1 cellular context compared by ENCODE assay signal in the genomic region with DNA sequence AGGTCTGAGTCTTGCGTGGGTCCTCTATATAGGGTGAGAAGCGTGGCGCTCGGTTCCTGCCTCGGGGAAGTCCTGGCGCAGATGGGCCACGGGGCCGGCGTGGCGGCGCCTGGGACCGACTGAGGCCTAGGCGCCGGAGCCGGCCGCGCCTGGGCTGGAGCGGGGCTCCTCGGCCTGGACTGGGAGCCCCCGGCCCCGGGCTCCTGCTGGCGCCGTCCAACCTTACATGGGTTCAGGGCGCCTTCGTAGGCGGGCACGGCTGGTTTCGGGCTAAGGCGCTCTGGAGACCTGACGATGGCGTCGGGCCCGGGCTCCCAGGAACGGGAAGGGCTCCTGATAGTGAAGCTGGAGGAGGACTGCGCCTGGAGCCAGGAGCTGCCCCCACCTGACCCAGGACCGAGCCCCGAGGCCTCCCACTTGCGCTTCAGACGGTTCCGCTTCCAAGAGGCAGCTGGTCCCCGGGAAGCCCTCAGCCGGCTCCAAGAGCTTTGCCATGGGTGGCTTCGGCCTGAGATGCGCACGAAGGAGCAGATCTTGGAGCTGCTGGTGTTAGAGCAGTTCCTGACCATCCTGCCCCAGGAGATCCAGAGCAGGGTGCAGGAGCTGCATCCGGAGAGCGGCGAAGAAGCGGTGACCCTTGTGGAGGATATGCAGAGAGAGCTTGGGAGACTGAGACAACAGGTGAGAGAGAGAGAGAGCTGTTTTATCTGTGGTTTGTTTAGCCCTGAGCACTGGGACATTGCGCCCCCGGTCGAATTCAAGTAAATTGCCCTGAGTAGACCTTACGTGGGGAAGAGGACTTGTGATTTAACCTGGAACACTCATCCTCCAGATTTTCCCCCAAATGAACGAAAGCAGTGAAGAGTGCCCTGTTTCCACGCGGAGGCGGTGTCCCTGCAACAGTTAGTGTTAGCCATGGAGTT.
A peak's percentile ranks its signal among the peaks of the same experiment; 100 is the strongest.
TF ChIP-seq lines count a peak whose summit lies in the region.

No MANE protein-coding gene starts in this region.

TF ChIP-seq in HEK293, 187 proteins besides CTCF, POLR2A, EP300 and RAD21 (continued from another document):
- TF ChIP-seq, protein P1, sequence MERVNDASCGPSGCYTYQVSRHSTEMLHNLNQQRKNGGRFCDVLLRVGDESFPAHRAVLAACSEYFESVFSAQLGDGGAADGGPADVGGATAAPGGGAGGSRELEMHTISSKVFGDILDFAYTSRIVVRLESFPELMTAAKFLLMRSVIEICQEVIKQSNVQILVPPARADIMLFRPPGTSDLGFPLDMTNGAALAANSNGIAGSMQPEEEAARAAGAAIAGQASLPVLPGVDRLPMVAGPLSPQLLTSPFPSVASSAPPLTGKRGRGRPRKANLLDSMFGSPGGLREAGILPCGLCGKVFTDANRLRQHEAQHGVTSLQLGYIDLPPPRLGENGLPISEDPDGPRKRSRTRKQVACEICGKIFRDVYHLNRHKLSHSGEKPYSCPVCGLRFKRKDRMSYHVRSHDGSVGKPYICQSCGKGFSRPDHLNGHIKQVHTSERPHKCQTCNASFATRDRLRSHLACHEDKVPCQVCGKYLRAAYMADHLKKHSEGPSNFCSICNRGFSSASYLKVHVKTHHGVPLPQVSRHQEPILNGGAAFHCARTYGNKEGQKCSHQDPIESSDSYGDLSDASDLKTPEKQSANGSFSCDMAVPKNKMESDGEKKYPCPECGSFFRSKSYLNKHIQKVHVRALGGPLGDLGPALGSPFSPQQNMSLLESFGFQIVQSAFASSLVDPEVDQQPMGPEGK (tag by site-specific recombination; IDR thresholded peaks at IDR 0.05): no peak
- TF ChIP-seq ZNF37A (tag by site-specific recombination; IDR thresholded peaks at IDR 0.05) (0 out of 2 replicates have a peak, but pooled peaks have one; percentile 20), ZNF426 (tag by site-specific recombination; IDR thresholded peaks at IDR 0.05) (no peak), ZBTB21 (tag by site-specific recombination; IDR thresholded peaks at IDR 0.05) (no peak), ZNF335 (tag by site-specific recombination; conservative IDR thresholded peaks at IDR 0.05) (peak; percentile 43; the same call in 1 of the 2 replicates), ZNF211 (tag by site-specific recombination; IDR thresholded peaks at IDR 0.05; ENCODE audit: low read depth) (no peak), ZNF391 (tag by site-specific recombination; IDR thresholded peaks at IDR 0.05; ENCODE audit: borderline replicate concordance, low read depth) (peak; percentile 35; the same call in 1 of the 2 replicates), ZSCAN30 (tag by site-specific recombination; IDR thresholded peaks at IDR 0.05) (peak; percentile 25; the same call in 1 of the 2 replicates), ZNF791 (tag by site-specific recombination; IDR thresholded peaks at IDR 0.05) (no peak), SP2 (tag by site-specific recombination; IDR thresholded peaks at IDR 0.05) (no peak), ZNF561 (tag by site-specific recombination; IDR thresholded peaks at IDR 0.05; ENCODE audit: borderline replicate concordance) (peak; percentile 47; the same call in 1 of the 2 replicates), ZNF366 (tag by site-specific recombination; conservative IDR thresholded peaks at IDR 0.05) (no peak), YY2 (tag by site-specific recombination; IDR thresholded peaks at IDR 0.05) (no peak), SCRT1 (tag by site-specific recombination; IDR thresholded peaks at IDR 0.05; ENCODE audit: borderline replicate concordance) (peak; percentile 83), ZBTB1 (tag by site-specific recombination; IDR thresholded peaks at IDR 0.05) (no peak), ZFP69B (tag by site-specific recombination; IDR thresholded peaks at IDR 0.05) (no peak), ZNF140 (tag by site-specific recombination; IDR thresholded peaks at IDR 0.05) (no peak), HOXA7 (CRISPR knock-in tag; IDR thresholded peaks at IDR 0.05; ENCODE audit: borderline replicate concordance) (no peak), ZNF596 (tag by site-specific recombination; IDR thresholded peaks at IDR 0.05) (0 out of 2 replicates have a peak, but pooled peaks have one; percentile 32)
- TF ChIP-seq, protein P2, sequence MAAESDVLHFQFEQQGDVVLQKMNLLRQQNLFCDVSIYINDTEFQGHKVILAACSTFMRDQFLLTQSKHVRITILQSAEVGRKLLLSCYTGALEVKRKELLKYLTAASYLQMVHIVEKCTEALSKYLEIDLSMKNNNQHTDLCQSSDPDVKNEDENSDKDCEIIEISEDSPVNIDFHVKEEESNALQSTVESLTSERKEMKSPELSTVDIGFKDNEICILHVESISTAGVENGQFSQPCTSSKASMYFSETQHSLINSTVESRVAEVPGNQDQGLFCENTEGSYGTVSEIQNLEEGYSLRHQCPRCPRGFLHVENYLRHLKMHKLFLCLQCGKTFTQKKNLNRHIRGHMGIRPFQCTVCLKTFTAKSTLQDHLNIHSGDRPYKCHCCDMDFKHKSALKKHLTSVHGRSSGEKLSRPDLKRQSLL (tag by site-specific recombination; IDR thresholded peaks at IDR 0.05): peak; percentile 48; the same call in 1 of the 2 replicates
- TF ChIP-seq, protein P3, sequence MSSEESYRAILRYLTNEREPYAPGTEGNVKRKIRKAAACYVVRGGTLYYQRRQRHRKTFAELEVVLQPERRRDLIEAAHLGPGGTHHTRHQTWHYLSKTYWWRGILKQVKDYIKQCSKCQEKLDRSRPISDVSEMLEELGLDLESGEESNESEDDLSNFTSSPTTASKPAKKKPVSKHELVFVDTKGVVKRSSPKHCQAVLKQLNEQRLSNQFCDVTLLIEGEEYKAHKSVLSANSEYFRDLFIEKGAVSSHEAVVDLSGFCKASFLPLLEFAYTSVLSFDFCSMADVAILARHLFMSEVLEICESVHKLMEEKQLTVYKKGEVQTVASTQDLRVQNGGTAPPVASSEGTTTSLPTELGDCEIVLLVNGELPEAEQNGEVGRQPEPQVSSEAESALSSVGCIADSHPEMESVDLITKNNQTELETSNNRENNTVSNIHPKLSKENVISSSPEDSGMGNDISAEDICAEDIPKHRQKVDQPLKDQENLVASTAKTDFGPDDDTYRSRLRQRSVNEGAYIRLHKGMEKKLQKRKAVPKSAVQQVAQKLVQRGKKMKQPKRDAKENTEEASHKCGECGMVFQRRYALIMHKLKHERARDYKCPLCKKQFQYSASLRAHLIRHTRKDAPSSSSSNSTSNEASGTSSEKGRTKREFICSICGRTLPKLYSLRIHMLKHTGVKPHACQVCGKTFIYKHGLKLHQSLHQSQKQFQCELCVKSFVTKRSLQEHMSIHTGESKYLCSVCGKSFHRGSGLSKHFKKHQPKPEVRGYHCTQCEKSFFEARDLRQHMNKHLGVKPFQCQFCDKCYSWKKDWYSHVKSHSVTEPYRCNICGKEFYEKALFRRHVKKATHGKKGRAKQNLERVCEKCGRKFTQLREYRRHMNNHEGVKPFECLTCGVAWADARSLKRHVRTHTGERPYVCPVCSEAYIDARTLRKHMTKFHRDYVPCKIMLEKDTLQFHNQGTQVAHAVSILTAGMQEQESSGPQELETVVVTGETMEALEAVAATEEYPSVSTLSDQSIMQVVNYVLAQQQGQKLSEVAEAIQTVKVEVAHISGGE (tag by site-specific recombination; conservative IDR thresholded peaks at IDR 0.05; ENCODE audit: low read depth): no peak
- TF ChIP-seq, protein P4, sequence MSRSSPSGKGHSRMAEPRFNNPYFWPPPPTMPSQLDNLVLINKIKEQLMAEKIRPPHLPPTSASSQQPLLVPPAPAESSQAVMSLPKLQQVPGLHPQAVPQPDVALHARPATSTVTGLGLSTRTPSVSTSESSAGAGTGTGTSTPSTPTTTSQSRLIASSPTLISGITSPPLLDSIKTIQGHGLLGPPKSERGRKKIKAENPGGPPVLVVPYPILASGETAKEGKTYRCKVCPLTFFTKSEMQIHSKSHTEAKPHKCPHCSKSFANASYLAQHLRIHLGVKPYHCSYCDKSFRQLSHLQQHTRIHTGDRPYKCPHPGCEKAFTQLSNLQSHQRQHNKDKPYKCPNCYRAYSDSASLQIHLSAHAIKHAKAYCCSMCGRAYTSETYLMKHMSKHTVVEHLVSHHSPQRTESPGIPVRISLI (tag by site-specific recombination; IDR thresholded peaks at IDR 0.05): no peak
- TF ChIP-seq, protein P5, sequence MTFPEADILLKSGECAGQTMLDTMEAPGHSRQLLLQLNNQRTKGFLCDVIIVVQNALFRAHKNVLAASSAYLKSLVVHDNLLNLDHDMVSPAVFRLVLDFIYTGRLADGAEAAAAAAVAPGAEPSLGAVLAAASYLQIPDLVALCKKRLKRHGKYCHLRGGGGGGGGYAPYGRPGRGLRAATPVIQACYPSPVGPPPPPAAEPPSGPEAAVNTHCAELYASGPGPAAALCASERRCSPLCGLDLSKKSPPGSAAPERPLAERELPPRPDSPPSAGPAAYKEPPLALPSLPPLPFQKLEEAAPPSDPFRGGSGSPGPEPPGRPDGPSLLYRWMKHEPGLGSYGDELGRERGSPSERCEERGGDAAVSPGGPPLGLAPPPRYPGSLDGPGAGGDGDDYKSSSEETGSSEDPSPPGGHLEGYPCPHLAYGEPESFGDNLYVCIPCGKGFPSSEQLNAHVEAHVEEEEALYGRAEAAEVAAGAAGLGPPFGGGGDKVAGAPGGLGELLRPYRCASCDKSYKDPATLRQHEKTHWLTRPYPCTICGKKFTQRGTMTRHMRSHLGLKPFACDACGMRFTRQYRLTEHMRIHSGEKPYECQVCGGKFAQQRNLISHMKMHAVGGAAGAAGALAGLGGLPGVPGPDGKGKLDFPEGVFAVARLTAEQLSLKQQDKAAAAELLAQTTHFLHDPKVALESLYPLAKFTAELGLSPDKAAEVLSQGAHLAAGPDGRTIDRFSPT (tag by site-specific recombination; IDR thresholded peaks at IDR 0.05): no peak
TF ChIP-seq in HEK293: peak in this region for 10.
